In genomic region chr4:147927377-147928137, GRCh38 we compare ENCODE assay signal across 12 cellular contexts.
DNase-seq lines count a peak whose midpoint lies in the region; ATAC-seq and TF ChIP-seq lines count a peak whose summit lies in the region.
"Had no signal": no experiment of that assay in that cellular context is flagged by ENCODE, and none has a peak within 500 bp of the region (broad histone marks: within the 10 kb centered on the region; RNA-seq: fewer than 3 reads in every experiment).

No MANE protein-coding gene starts in this region.

- H3K27ac ChIP-seq in A673 (ENCODE audit: low read depth, low read length, poor library complexity, severe bottlenecking) = no peak overlapping the region
- H3K27ac ChIP-seq in cingulate gyrus (ENCODE audit: low read depth, low read length) = peak overlapping the region; percentile 22
- H3K27ac ChIP-seq: HL-60 had no signal

- no peak for TF ChIP-seq CTCF in A673 (conservative IDR thresholded peaks at IDR 0.05; ENCODE audit: low read depth, low read length)

- ATAC-seq in GM19463 (IDR thresholded peaks at IDR 0.05; ENCODE audit: unreplicated experiment) = no peak
- ATAC-seq in T-cell (replicated peaks in 1 of 4) = no peak
- ATAC-seq in GM19351 (IDR thresholded peaks at IDR 0.05; ENCODE audit: unreplicated experiment) = no peak

- POLR2A ChIA-PET in A673 (lab: Charles Lee; ENCODE audit: low non-redundant PET) = no interaction called here
- POLR2A ChIA-PET in T-cell (lab: Charles Lee) = no interaction called here

- H3K36me3 ChIP-seq in A673 (ENCODE audit: insufficient read depth, low read length, poor library complexity, severe bottlenecking) = no peaks in the 10 kb centered on the region
- H3K36me3 ChIP-seq in HAP-1 (replicated peaks) = no peaks in the 10 kb centered on the region; the same call in 1 of the 2 replicates

- H3K4me1 Mint-ChIP-seq in T-cell = no peaks in the 10 kb centered on the region

- peaks cover 9% of the 10 kb centered on the region for H3K36me3 Mint-ChIP-seq in T-cell

- intact Hi-C loops in A673 (cut with micrococcal nuclease; ENCODE audit: unreplicated experiment) = no loop called here

- no TSS peak for BruUV-seq in A673 (replicated peaks; lab: Mats Ljungman, UMichigan)

- H3K27ac Mint-ChIP-seq in T-cell = no peak overlapping the region
- H3K27ac Mint-ChIP-seq: type B pancreatic cell had no signal

- no peaks in the 10 kb centered on the region for H3K27me3 Mint-ChIP-seq in T-cell
- H3K27me3 Mint-ChIP-seq: type B pancreatic cell had no signal

- no peak overlapping the region for H3K4me3 ChIP-seq in A673 (ENCODE audit: low read depth, low read length, poor library complexity, severe bottlenecking)
- no peak overlapping the region for H3K4me3 ChIP-seq in HAP-1

- DNase-seq in A673 (ENCODE audit: low spot score) = peak; percentile 48
- peak; percentile 3 for DNase-seq in HT1080 (ENCODE audit: low read depth)
- peak; percentile 83 to 85 for DNase-seq in lung microvascular endothelial cell (ENCODE audit: low read depth in 2 of 2)
- DNase-seq in T-cell = no peak
- DNase-seq in HAP-1 (ENCODE audit: low spot score in 2 of 2) = no peak
- DNase-seq: DMS79 treated with DMSO at 0.1 percent for 48 hours, SIG-M5 had no signal

- CTCF ChIA-PET in A673 (lab: Charles Lee) = interaction anchor here (1.0 kb wide), 1 partner anchor 11 kb away, joined by 3 read pairs; no protein-coding TSS in a partner anchor
- CTCF ChIA-PET in T-cell (lab: Charles Lee) = no interaction called here

- H3K27me3 ChIP-seq in A673 (replicated peaks; ENCODE audit: insufficient read depth, low read depth, low read length, poor library complexity) (no peaks in the 10 kb centered on the region), HAP-1 (ENCODE audit: low read depth) (no peaks in the 10 kb centered on the region)

- H3K4me3 Mint-ChIP-seq in T-cell = no peak overlapping the region
- H3K4me3 Mint-ChIP-seq: type B pancreatic cell had no signal

- in situ Hi-C loops in HAP-1 (cut with MboI; ENCODE audit: low sequenced_read_pairs) = no loop called here

- no peaks in the 10 kb centered on the region for H3K9me3 ChIP-seq in A673 (ENCODE audit: low read depth, low read length, poor library complexity, severe bottlenecking)
- no peaks in the 10 kb centered on the region for H3K9me3 ChIP-seq in HAP-1

- H3K9me3 Mint-ChIP-seq in T-cell = no peaks in the 10 kb centered on the region

- H3K4me1 ChIP-seq in A673 (ENCODE audit: insufficient read depth, low read length, poor library complexity, severe bottlenecking) (peaks cover 28% of the 10 kb centered on the region), HAP-1 (no peaks in the 10 kb centered on the region)

Comparison
In these comparisons a context has a peak if more than half of its experiments do, and no peak if none do; other contexts are left out.
1. DNase-seq: peak in A673 (single experiment), HT1080 (single experiment) and lung microvascular endothelial cell (2 of 2); none in T-cell (0 of 34) and HAP-1 (0 of 2).